Comparison of ENCODE assay signal across 8 cellular contexts in the genomic region with DNA sequence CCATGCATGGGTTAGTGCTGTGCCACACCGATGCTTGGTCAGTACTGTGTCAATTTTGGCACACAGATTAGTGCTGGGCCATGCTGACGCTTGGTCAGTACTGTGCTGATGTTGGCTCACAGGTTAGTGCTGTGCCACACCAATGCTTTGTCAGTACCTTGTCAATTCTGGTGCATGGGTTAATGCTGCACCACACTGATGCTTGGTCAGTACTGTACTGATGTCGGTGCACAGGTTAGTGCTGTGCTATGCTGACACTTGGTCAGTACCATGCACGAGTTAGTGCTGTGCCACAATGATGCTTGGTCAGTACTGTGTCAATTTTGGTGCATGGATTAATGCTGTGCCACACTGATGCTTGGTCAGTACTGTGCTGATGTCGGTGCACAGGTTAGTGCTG.
"Had no signal": no experiment of that assay in that cellular context is flagged by ENCODE, and none has a peak within 500 bp of the region (broad histone marks: within the 10 kb centered on the region; RNA-seq: fewer than 3 reads in every experiment).

No MANE protein-coding gene starts in this region.

- H3K4me3 ChIP-seq: GM23248, HAP-1 had no signal

- H3K4me2 ChIP-seq: KMS-11 had no signal

- H3K9ac ChIP-seq: GM23248, KMS-11 had no signal

- H3K9me3 ChIP-seq: HAP-1 had no signal

- H3K27ac ChIP-seq: GM23248, KMS-11 had no signal

- H3K36me3 ChIP-seq: HAP-1 had no signal

- H2AFZ ChIP-seq: GM23248 had no signal

- DNase-seq: GM23248, GOT3, H7, Karpas-422, KBM-7 had no signal

- ATAC-seq: HCT116 had no signal

- H3K4me1 ChIP-seq: HAP-1 had no signal
